ENCODE assay signal across 9 cellular contexts in the genomic region with DNA sequence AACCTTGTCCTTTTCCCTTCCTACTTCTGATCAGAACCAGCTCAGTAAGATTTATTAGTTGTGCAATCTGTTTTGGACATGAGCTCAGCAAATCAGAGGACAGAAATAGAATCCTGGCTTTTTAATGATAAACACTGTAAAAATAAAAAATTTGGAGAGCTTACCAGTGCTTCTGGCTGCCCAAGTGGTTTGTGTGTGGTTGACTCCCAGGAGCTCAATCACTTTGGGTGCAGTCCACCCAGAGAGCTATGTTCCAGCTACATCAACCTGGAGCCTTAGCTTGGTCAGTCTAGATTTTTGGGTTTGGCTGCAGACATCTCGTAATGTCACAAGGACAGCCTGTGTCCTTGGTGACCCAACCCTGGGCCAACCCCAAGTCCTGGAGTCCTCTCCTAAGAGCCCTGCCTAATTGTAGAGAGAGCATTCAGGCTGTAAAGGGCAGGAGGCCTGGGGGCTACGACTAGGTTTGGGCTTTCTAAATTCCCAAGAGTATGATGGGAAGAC. TPM values are rescaled to one million over a fixed set of nuclear protein-coding genes. Genes with fewer than 3 reads are reported as not detected.
DNase-seq lines count a peak whose midpoint lies in the region; ATAC-seq, FAIRE-seq and TF ChIP-seq lines count a peak whose summit lies in the region.
"Had no signal": no experiment of that assay in that cellular context is flagged by ENCODE, and none has a peak within 500 bp of the region (broad histone marks: within the 10 kb centered on the region; RNA-seq: fewer than 3 reads in every experiment).

No MANE protein-coding gene starts in this region.

- peak overlapping the region; percentile 100 for H3K27ac Mint-ChIP-seq in T-helper 2 cell treated with Interferon-gamma antibody and Interleukin-4, amounts not matched to agents 5 μg/mL and 100 μg/mL, for 36 hours

- H3K27me3 ChIP-seq in GM12878 (replicated peaks in 1 of 2; ENCODE audit: control insufficient read depth in 2 of 2, insufficient read depth in 2 of 2, low read length in 1 of 2) (no peaks in the 10 kb centered on the region), left lung (no peaks in the 10 kb centered on the region), thymus (ENCODE audit: control insufficient read depth, insufficient read depth) (no peaks in the 10 kb centered on the region)

- H3K9me3 ChIP-seq in GM12878 (replicated peaks; ENCODE audit: control insufficient read depth, insufficient read depth, low read length) (no peaks in the 10 kb centered on the region), left lung (no peaks in the 10 kb centered on the region), thymus (ENCODE audit: control insufficient read depth) (no peaks in the 10 kb centered on the region)

- no peaks in the 10 kb centered on the region for H3K27me3 Mint-ChIP-seq in T-helper 2 cell treated with Interferon-gamma antibody and Interleukin-4, amounts not matched to agents 5 μg/mL and 100 μg/mL, for 36 hours (ENCODE audit: low read depth)

- no TSS peak for BruUV-seq in GM12878 (replicated peaks; lab: Mats Ljungman, UMichigan)

- H2AFZ ChIP-seq in GM12878 (ENCODE audit: control insufficient read depth, low read depth, low read length) = no peak overlapping the region

- POLR2A ChIA-PET in GM12878 (lab: Charles Lee) = interaction anchor here (1.2 to 1.5 kb wide), 3 partner anchors 13 to 161 kb away, joined by 3 to 6 read pairs (median 4); no protein-coding TSS in a partner anchor

- TF ChIP-seq CTCF in GM12878 (IDR thresholded peaks at IDR 0.05 in 2 of 3, conservative IDR thresholded peaks at IDR 0.05 in 1 of 3; ENCODE audit: control insufficient read depth in 2 of 3, extremely low read depth in 1 of 3, insufficient read depth in 1 of 3, low read depth in 3 of 3, low read length in 3 of 3) (no peak), left lung (IDR thresholded peaks at IDR 0.05) (no peak), D721Med (IDR thresholded peaks at IDR 0.05; ENCODE audit: insufficient read depth, missing control alignments) (no peak)

- no peak for FAIRE-seq in GM12878 (lab: Jason Lieb, UNC)
- no peak for FAIRE-seq in D721Med (lab: Jason Lieb, UNC)

- no peak overlapping the region for H3K9ac ChIP-seq in GM12878 (ENCODE audit: control insufficient read depth, insufficient read depth, low read length)

- no peak for TF ChIP-seq EP300 in GM12878 (IDR thresholded peaks at IDR 0.05; ENCODE audit: borderline replicate concordance in 1 of 2, control insufficient read depth in 1 of 2, low read depth in 2 of 2, low read length in 2 of 2)

- peaks cover 48% of the 10 kb centered on the region for H3K79me2 ChIP-seq in GM12878 (ENCODE audit: control insufficient read depth, insufficient read depth, low read length)

- H3K4me3 ChIP-seq in GM12878 = no peak overlapping the region
- H3K4me3 ChIP-seq in left lung = no peak overlapping the region
- no peak overlapping the region for H3K4me3 ChIP-seq in thymus (ENCODE audit: low read length)

- RAD21 ChIA-PET in GM12878 (lab: Charles Lee; ENCODE audit: unreplicated experiment) = interaction anchor here (0.8 to 7.5 kb wide), 14 partner anchors 12 to 168 kb away, joined by 3 to 56 read pairs (median 3); a partner anchor contains a TSS

- peak overlapping the region; percentile 71 for H3K4me3 Mint-ChIP-seq in T-helper 2 cell treated with Interferon-gamma antibody and Interleukin-4, amounts not matched to agents 5 μg/mL and 100 μg/mL, for 36 hours

- no peak for TF ChIP-seq POLR2A in GM12878 (IDR thresholded peaks at IDR 0.05; ENCODE audit: low read depth, low read length)

- in situ Hi-C loops in GM12878 (cut with MboI) = no loop called here

- WGBS in GM12878 (ENCODE audit: insufficient coverage, insufficient replicate concordance, low lambda C conversion rate, missing lambda C conversion rate) = 50% methylated on average over 2 of the region's 2 CpGs
- 95% methylated on average over 2 of the region's 2 CpGs for WGBS in thymus

- no peak for ATAC-seq in GM12878
- peak; percentile 18 for ATAC-seq in left lung
- no peak for ATAC-seq in GM21390 (IDR thresholded peaks at IDR 0.05; ENCODE audit: unreplicated experiment)

- H4K20me1 ChIP-seq in GM12878 (ENCODE audit: control insufficient read depth, insufficient read depth) = no peaks in the 10 kb centered on the region

- H3K4me2 ChIP-seq in GM12878 (ENCODE audit: control insufficient read depth, insufficient read depth) = peak overlapping the region; percentile 93; the same call in 1 of the 2 replicates

- no peak for TF ChIP-seq RAD21 in GM12878 (IDR thresholded peaks at IDR 0.05; ENCODE audit: insufficient read depth, low read depth, low read length)

- CTCF ChIA-PET in GM12878 (lab: Yijun Ruan, JAX) = interaction anchor here (0.8 to 7.0 kb wide), 14 partner anchors 11 to 248 kb away, joined by 3 to 29 read pairs (median 5); a partner anchor contains a TSS

- peaks cover 58% of the 10 kb centered on the region for H3K4me1 ChIP-seq in GM12878 (ENCODE audit: control insufficient read depth, insufficient read depth, low read length)
- peaks cover 51 to 92% of the 10 kb centered on the region in 2 donors for H3K4me1 ChIP-seq in left lung
- peaks cover 52% of the 10 kb centered on the region for H3K4me1 ChIP-seq in thymus (ENCODE audit: control insufficient read depth, insufficient read depth, low read length)

- intact Hi-C loops in GM12878 (cut with micrococcal nuclease; ENCODE audit: unreplicated experiment) (no loop called here), left lung (cut with DNase I) (no loop called here)

- peaks cover 93% of the 10 kb centered on the region for H3K4me1 Mint-ChIP-seq in T-helper 2 cell treated with Interferon-gamma antibody and Interleukin-4, amounts not matched to agents 5 μg/mL and 100 μg/mL, for 36 hours (ENCODE audit: low read depth)

- H3K27ac ChIP-seq in GM12878 (ENCODE audit: control insufficient read depth, insufficient read depth) (no peak overlapping the region; the same call in 1 of the 2 replicates), left lung (peak overlapping the region; percentile 64 to 88), thymus (ENCODE audit: low read depth) (peak overlapping the region; percentile 95)

- H3K9me3 Mint-ChIP-seq in T-helper 2 cell treated with Interferon-gamma antibody and Interleukin-4, amounts not matched to agents 5 μg/mL and 100 μg/mL, for 36 hours = no peaks in the 10 kb centered on the region

- no peak for DNase-seq in T-helper 2 cell treated with Interferon-gamma antibody and Interleukin-4, amounts not matched to agents 5 μg/mL and 100 μg/mL, for 36 hours (ENCODE audit: low spot score)
- DNase-seq in T-helper 2 cell = no peak
- no peak for DNase-seq in GM12878 (ENCODE audit: low read depth, low spot score)
- DNase-seq in left lung = no peak
- DNase-seq in D721Med (ENCODE audit: insufficient read length, low spot score) = no peak
- DNase-seq in SIG-M5 (lab: John Stamatoyannopoulos, UW) = no peak
- DNase-seq: NCI-H526 had no signal

- H3K36me3 ChIP-seq in GM12878 (ENCODE audit: control insufficient read depth in 2 of 2, insufficient read depth in 2 of 2, low read length in 1 of 2) = no peaks in the 10 kb centered on the region; a peak in 1 of 4 replicates
- H3K36me3 ChIP-seq in left lung = no peaks in the 10 kb centered on the region
- H3K36me3 ChIP-seq in thymus (ENCODE audit: control insufficient read depth, insufficient read depth) = no peaks in the 10 kb centered on the region

- H3K36me3 Mint-ChIP-seq in T-helper 2 cell treated with Interferon-gamma antibody and Interleukin-4, amounts not matched to agents 5 μg/mL and 100 μg/mL, for 36 hours (ENCODE audit: low read depth) = peaks cover 56% of the 10 kb centered on the region

- SMC1A ChIA-PET in GM12878 (lab: Charles Lee; ENCODE audit: uncharacterized antibody, unreplicated experiment) = interaction anchor here (0.7 to 16.2 kb wide), 17 partner anchors 14 to 241 kb away, joined by 3 to 260 read pairs (median 5); no protein-coding TSS in a partner anchor

TF ChIP-seq in GM12878, 131 proteins besides CTCF, POLR2A, EP300 and RAD21 (continues in another document):
- TF ChIP-seq, protein P1, sequence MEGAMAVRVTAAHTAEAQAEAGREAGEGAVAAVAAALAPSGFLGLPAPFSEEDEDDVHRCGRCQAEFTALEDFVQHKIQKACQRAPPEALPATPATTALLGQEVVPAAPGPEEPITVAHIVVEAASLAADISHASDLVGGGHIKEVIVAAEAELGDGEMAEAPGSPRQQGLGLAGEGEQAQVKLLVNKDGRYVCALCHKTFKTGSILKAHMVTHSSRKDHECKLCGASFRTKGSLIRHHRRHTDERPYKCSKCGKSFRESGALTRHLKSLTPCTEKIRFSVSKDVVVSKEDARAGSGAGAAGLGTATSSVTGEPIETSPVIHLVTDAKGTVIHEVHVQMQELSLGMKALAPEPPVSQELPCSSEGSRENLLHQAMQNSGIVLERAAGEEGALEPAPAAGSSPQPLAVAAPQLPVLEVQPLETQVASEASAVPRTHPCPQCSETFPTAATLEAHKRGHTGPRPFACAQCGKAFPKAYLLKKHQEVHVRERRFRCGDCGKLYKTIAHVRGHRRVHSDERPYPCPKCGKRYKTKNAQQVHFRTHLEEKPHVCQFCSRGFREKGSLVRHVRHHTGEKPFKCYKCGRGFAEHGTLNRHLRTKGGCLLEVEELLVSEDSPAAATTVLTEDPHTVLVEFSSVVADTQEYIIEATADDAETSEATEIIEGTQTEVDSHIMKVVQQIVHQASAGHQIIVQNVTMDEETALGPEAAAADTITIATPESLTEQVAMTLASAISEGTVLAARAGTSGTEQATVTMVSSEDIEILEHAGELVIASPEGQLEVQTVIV (IDR thresholded peaks at IDR 0.05; ENCODE audit: borderline replicate concordance, partially characterized antibody) = no peak
- TF ChIP-seq ZNF207 (IDR thresholded peaks at IDR 0.05; ENCODE audit: borderline replicate concordance) (no peak), SIN3A (IDR thresholded peaks at IDR 0.05; ENCODE audit: low read depth, low read length) (no peak), CHD4 (IDR thresholded peaks at IDR 0.05) (no peak)

RNA-seq across cellular contexts. Expression of a gene that starts 28.5 kb away (rescaled TPM):
- total RNA-seq in GM12878 (2013; cell fraction: nucleolus; rRNA removed) = 514 and 528 TPM in 2 replicates
- total RNA-seq in GM12878 (2014; rRNA removed) (92.1 and 101 TPM in 2 replicates), GM12878 (2014; rRNA removed; fragmentation: Illumina TruSeq; extraction: Trizol) (133 and 148 TPM in 2 replicates), GM12878 (2021) (293 and 295 TPM in 2 replicates), left lung (100 to 1,000 TPM; 479 to 693 TPM)
- 121 TPM for polyA plus RNA-seq in GM12878 (2011; ENCODE audit: low read depth)
- polyA plus RNA-seq in GM12878 (2011; rRNA removed) (190 and 193 TPM in 2 replicates), GM12878 (2014; fragmentation: Illumina TruSeq; extraction: Trizol) (264 and 295 TPM in 2 replicates), GM12878 (2014; fragmentation: Nextera tagmentation; extraction: Ambion mirVana) (10 to 100 TPM; 57.1 to 65.3 TPM), GM12878 (2014; rRNA removed) (188 and 201 TPM in 2 replicates), GM12878 (2016; fragmentation: Nextera tagmentation; extraction: Ambion mirVana) (100 to 1,000 TPM in 1 of 2 experiments, 10 to 100 TPM in 1; 95.6 to 108 TPM), thymus (78.7 TPM)
- 279 and 303 TPM in 2 replicates for polyA plus RNA-seq in GM12878 (2011; cell fraction: cytosol; rRNA removed)
- polyA plus RNA-seq in GM12878 (2011; cell fraction: nucleus; rRNA removed) = 148 and 190 TPM in 2 replicates
- 190 and 271 TPM in 2 replicates for polyA plus RNA-seq in GM12878 (2012)
- 318 and 386 TPM in 2 replicates for polyA minus RNA-seq in GM12878 (2011; rRNA and poly(A)+ RNA removed)
- 126 and 137 TPM in 2 replicates for polyA minus RNA-seq in GM12878 (2011; cell fraction: cytosol; rRNA and poly(A)+ RNA removed)
- polyA minus RNA-seq in GM12878 (2011; cell fraction: nucleus; rRNA and poly(A)+ RNA removed) = 179 and 299 TPM in 2 replicates
